8 cellular contexts compared by ENCODE assay signal in the genomic region with DNA sequence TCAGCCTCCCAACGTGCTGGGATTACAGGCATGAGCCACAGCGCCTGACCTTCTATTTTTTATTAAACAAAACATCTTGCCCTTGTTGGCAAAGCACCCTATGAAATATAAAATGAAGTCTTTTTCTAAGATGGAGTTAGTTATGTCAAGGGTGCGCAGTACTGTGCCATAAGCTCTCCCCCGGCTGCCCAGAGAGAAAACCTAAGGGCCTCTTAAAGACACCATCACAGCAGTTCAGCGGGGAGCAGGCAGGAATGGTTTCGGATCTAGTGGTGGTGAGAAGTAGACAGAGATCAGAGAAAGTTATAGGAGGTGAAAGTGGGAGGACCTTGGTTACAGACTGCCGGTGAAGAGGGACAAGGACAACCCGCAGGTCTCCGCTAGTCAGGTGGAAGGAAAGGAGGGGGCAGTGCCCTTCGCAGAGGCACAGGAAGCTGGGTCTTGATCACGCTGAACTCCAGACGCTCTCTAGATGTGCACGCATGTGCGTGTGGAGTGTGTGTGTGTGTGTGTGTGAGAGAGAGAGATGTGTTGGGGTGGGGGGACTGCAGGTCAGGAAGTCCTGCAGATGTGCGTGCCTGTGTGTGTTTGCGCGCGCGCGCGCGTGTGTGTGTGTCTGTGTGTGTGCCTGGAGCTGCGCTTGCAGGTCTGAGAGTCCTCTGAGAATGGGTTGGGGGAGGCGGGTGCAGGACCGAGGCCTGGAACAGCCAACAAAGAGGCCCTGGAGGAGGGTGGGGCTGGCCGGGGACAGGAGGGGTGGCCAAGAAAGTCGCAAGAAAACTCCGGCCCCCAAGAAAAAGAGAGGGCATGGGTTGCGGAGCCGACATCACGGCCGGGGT. TPM values are rescaled to one million over a fixed set of nuclear protein-coding genes. Genes with fewer than 3 reads are reported as not detected.
A peak's percentile ranks its signal among the peaks of the same experiment; 100 is the strongest.
DNase-seq lines count a peak whose midpoint lies in the region; ATAC-seq lines count a peak whose summit lies in the region.

No MANE protein-coding gene starts in this region.

- H3K4me3 ChIP-seq in duodenal mucosa (ENCODE audit: low read depth in 1 of 2, low read length in 2 of 2) (peak overlapping the region; percentile 63 to 73), mesodermal cell (ENCODE audit: extremely low read depth, insufficient read depth, low read length, poor library complexity, severe bottlenecking) (peak overlapping the region; percentile 89)

- no peak for ATAC-seq in HG02678 (IDR thresholded peaks at IDR 0.05; ENCODE audit: unreplicated experiment)

- H3K4me1 ChIP-seq in duodenal mucosa (ENCODE audit: control insufficient read depth in 1 of 2, insufficient read depth in 2 of 2, low read length in 2 of 2): peaks cover 2 to 26% of the 10 kb centered on the region in 2 donors
- H3K4me1 ChIP-seq in mesodermal cell (ENCODE audit: control insufficient read depth, insufficient read depth, low read length, poor library complexity, severe bottlenecking): peaks cover 21% of the 10 kb centered on the region

- no peaks in the 10 kb centered on the region for H3K9me3 ChIP-seq in duodenal mucosa (ENCODE audit: control insufficient read depth in 1 of 2, low read length in 2 of 2)
- H3K9me3 ChIP-seq in mesodermal cell (ENCODE audit: control insufficient read depth, low read length): peaks cover 9% of the 10 kb centered on the region

- peak overlapping the region; percentile 39 to 43 for H3K9ac ChIP-seq in duodenal mucosa (ENCODE audit: low read depth in 1 of 2, low read length in 2 of 2)

- H3K27me3 ChIP-seq in duodenal mucosa (ENCODE audit: control insufficient read depth in 1 of 2, insufficient read depth in 2 of 2, low read length in 2 of 2): peaks cover 0 to 4% of the 10 kb centered on the region in 2 donors

- no peak overlapping the region for H3K27ac ChIP-seq in duodenal mucosa (ENCODE audit: low read depth, low read length)
- H3K27ac ChIP-seq in mesodermal cell (ENCODE audit: low read depth, low read length, severe bottlenecking): peak overlapping the region; percentile 83

- DNase-seq in NCI-H1105 treated with DMSO at 0.1 percent for 48 hours (lab: John Stamatoyannopoulos, UW): peak; percentile 26
- DNase-seq in NCI-H1105 (lab: John Stamatoyannopoulos, UW): no peak
- DNase-seq in NCI-H146 treated with DMSO at 0.1 percent for 48 hours (lab: John Stamatoyannopoulos, UW; ENCODE audit: unreplicated experiment): peak; percentile 24
- peak; percentile 75 for DNase-seq in activated CD4-positive, alpha-beta T cell treated with anti-CD3 and anti-CD28 coated beads for 48 hours
- DNase-seq in stimulated activated CD8-positive, alpha-beta memory T cell treated with anti-CD3 and anti-CD28 coated beads, Interleukin-2, amount 100 ng/mL, for 48 hours (ENCODE audit: low read depth in 2 of 2): peak; percentile 29 to 43

- H3K36me3 ChIP-seq in duodenal mucosa (ENCODE audit: control insufficient read depth in 1 of 2, insufficient read depth in 2 of 2, low read length in 2 of 2) (peaks cover 0 to 2% of the 10 kb centered on the region in 2 donors), mesodermal cell (ENCODE audit: control insufficient read depth, insufficient read depth, low read length) (peaks cover 18% of the 10 kb centered on the region)

- WGBS in mesodermal cell (ENCODE audit: insufficient coverage in 2 of 2), 2 experiments: 7 to 10% methylated on average over 28 to 29 of the region's 32 CpGs

RNA-seq across cellular contexts. Expression of a gene that starts 0.7 kb away (rescaled TPM):
- 91.2 TPM for polyA plus RNA-seq in mesodermal cell (2013, experiment 1 of 2)
- polyA plus RNA-seq in mesodermal cell (2013, experiment 2 of 2): 74.7 TPM

RNA-seq across cellular contexts. Expression of a gene that starts 24.5 kb away (rescaled TPM):
- polyA plus RNA-seq in mesodermal cell (2013, experiment 1 of 2): not detected
- not detected for polyA plus RNA-seq in mesodermal cell (2013, experiment 2 of 2)

RNA-seq across cellular contexts. Expression of a gene that starts 37.5 kb away (rescaled TPM):
- polyA plus RNA-seq in mesodermal cell (2013, experiment 1 of 2): 2.7 TPM
- 2.3 TPM for polyA plus RNA-seq in mesodermal cell (2013, experiment 2 of 2)

RNA-seq across cellular contexts. Expression of a gene that starts 51.4 kb away (rescaled TPM):
- polyA plus RNA-seq in mesodermal cell (2013, experiment 1 of 2): 28.1 TPM
- 23.8 TPM for polyA plus RNA-seq in mesodermal cell (2013, experiment 2 of 2)

RNA-seq across cellular contexts. Expression of a gene that starts 53.8 kb away (rescaled TPM):
- 7.0 TPM for polyA plus RNA-seq in mesodermal cell (2013, experiment 1 of 2)
- polyA plus RNA-seq in mesodermal cell (2013, experiment 2 of 2): 5.8 TPM
